In genomic region chr5:52449506-52449905, GRCh38 we compare ENCODE assay signal across 29 cellular contexts.
"Had no signal": no experiment of that assay in that cellular context is flagged by ENCODE, and none has a peak within 500 bp of the region (broad histone marks: within the 10 kb centered on the region; RNA-seq: fewer than 3 reads in every experiment).

No MANE protein-coding gene starts in this region.

- H3K9ac ChIP-seq: parathyroid adenoma had no signal

- H3K4me1 Mint-ChIP-seq: activated naive CD4-positive, alpha-beta T cell treated with anti-CD3 and anti-CD28 coated beads, Interleukin-2, amount 10 ng/mL, durations not matched to agents 7 days and 5 days; activated naive CD8-positive, alpha-beta T cell treated with anti-CD3 and anti-CD28 coated beads, Interleukin-2, amount 10 ng/mL, durations not matched to agents 7 days and 5 days; brain; naive B cell had no signal

- H3K27me3 ChIP-seq: ascending aorta, cardiac muscle cell, colonic mucosa, heart right ventricle, left lung, spleen, suprapubic skin, tibial artery, upper lobe of right lung had no signal

- H3K4me1 ChIP-seq: ascending aorta, colonic mucosa, heart right ventricle, parathyroid adenoma, spleen, suprapubic skin, tibial artery, upper lobe of right lung had no signal

- H3K27me3 Mint-ChIP-seq: activated naive CD4-positive, alpha-beta T cell treated with anti-CD3 and anti-CD28 coated beads, Interleukin-2, amount 10 ng/mL, durations not matched to agents 7 days and 5 days; activated naive CD8-positive, alpha-beta T cell treated with anti-CD3 and anti-CD28 coated beads, Interleukin-2, amount 10 ng/mL, durations not matched to agents 7 days and 5 days; brain; effector memory CD8-positive, alpha-beta T cell; naive B cell had no signal

- H3K9me3 Mint-ChIP-seq: activated naive CD4-positive, alpha-beta T cell treated with anti-CD3 and anti-CD28 coated beads, Interleukin-2, amount 10 ng/mL, durations not matched to agents 7 days and 5 days; activated naive CD8-positive, alpha-beta T cell treated with anti-CD3 and anti-CD28 coated beads, Interleukin-2, amount 10 ng/mL, durations not matched to agents 7 days and 5 days; activated T-helper 1 cell treated with anti-CD3 and anti-CD28 coated beads, Interleukin-12 subunit alpha, Interleukin-12 subunit beta, Interleukin-2, Interleukin-4 antibody, amounts not matched to agents 30 ng/mL and 10 ng/mL and 1 ng/mL, durations not matched to agents 14 hours and 24 hours and 36 hours; brain; effector memory CD8-positive, alpha-beta T cell; T-helper 1 cell treated with Interleukin-12 subunit alpha and Interleukin-12 subunit beta and Interleukin-4 antibody, amounts not matched to agents 30 μg/mL and 1 μg/mL, for 36 hours had no signal

- H3K36me3 Mint-ChIP-seq: activated naive CD4-positive, alpha-beta T cell treated with anti-CD3 and anti-CD28 coated beads, Interleukin-2, amount 10 ng/mL, durations not matched to agents 7 days and 5 days; activated naive CD8-positive, alpha-beta T cell treated with anti-CD3 and anti-CD28 coated beads, Interleukin-2, amount 10 ng/mL, durations not matched to agents 7 days and 5 days; brain; naive B cell had no signal

- H3K4me3 ChIP-seq: ascending aorta, cardiac muscle cell, colonic mucosa, heart right ventricle, left lung, spleen, suprapubic skin, tibial artery, upper lobe of right lung had no signal

- DNase-seq: activated CD4-positive, alpha-beta T cell treated with anti-CD3 and anti-CD28 coated beads for 4 hours; activated CD4-positive, alpha-beta T cell treated with anti-CD3 and anti-CD28 coated beads, Interleukin-2, amount 50 U/mL, for 4 hours; activated gamma-delta T cell; activated naive CD4-positive, alpha-beta T cell treated with anti-CD3 and anti-CD28 coated beads, Interleukin-2, amount 10 ng/mL, durations not matched to agents 7 days and 5 days; activated naive CD8-positive, alpha-beta T cell treated with anti-CD3 and anti-CD28 coated beads, Interleukin-2, amount 10 ng/mL, durations not matched to agents 7 days and 5 days; activated T-cell treated with anti-CD3 and anti-CD28 coated beads for 4 hours; cerebellar nuclear complex; colonic mucosa; effector memory CD8-positive, alpha-beta T cell; foreskin fibroblast; heart right ventricle; kidney glomerular epithelial cell; left lung; naive B cell; occipital lobe; right cardiac atrium; spleen; stimulated activated naive CD4-positive, alpha-beta T cell; T-helper 9 cell; tibial artery; upper lobe of right lung had no signal

- H3K9me3 ChIP-seq: ascending aorta, colonic mucosa, heart right ventricle, left lung, spleen, suprapubic skin, tibial artery, upper lobe of right lung had no signal

- H2AFZ ChIP-seq: parathyroid adenoma had no signal

- H3K36me3 ChIP-seq: ascending aorta, cardiac muscle cell, colonic mucosa, heart right ventricle, left lung, spleen, suprapubic skin, tibial artery, upper lobe of right lung had no signal

- H3K79me2 ChIP-seq: parathyroid adenoma had no signal

- H3K27ac ChIP-seq: ascending aorta, cardiac muscle cell, colonic mucosa, heart right ventricle, left lung, parathyroid adenoma, spleen, suprapubic skin, tibial artery, upper lobe of right lung, VCaP had no signal

- H3K27ac Mint-ChIP-seq: activated naive CD4-positive, alpha-beta T cell treated with anti-CD3 and anti-CD28 coated beads, Interleukin-2, amount 10 ng/mL, durations not matched to agents 7 days and 5 days; activated naive CD8-positive, alpha-beta T cell treated with anti-CD3 and anti-CD28 coated beads, Interleukin-2, amount 10 ng/mL, durations not matched to agents 7 days and 5 days; activated T-helper 1 cell treated with anti-CD3 and anti-CD28 coated beads, Interleukin-12 subunit alpha, Interleukin-12 subunit beta, Interleukin-2, Interleukin-4 antibody, amounts not matched to agents 30 ng/mL and 10 ng/mL and 1 ng/mL, durations not matched to agents 14 hours and 24 hours and 36 hours; brain; effector memory CD8-positive, alpha-beta T cell; naive B cell; T-helper 1 cell treated with Interleukin-12 subunit alpha and Interleukin-12 subunit beta and Interleukin-4 antibody, amounts not matched to agents 30 μg/mL and 1 μg/mL, for 36 hours had no signal

- H3K4me3 Mint-ChIP-seq: activated naive CD4-positive, alpha-beta T cell treated with anti-CD3 and anti-CD28 coated beads, Interleukin-2, amount 10 ng/mL, durations not matched to agents 7 days and 5 days; activated naive CD8-positive, alpha-beta T cell treated with anti-CD3 and anti-CD28 coated beads, Interleukin-2, amount 10 ng/mL, durations not matched to agents 7 days and 5 days; activated T-helper 1 cell treated with anti-CD3 and anti-CD28 coated beads, Interleukin-12 subunit alpha, Interleukin-12 subunit beta, Interleukin-2, Interleukin-4 antibody, amounts not matched to agents 30 ng/mL and 10 ng/mL and 1 ng/mL, durations not matched to agents 14 hours and 24 hours and 36 hours; brain; effector memory CD8-positive, alpha-beta T cell; naive B cell; T-helper 1 cell treated with Interleukin-12 subunit alpha and Interleukin-12 subunit beta and Interleukin-4 antibody, amounts not matched to agents 30 μg/mL and 1 μg/mL, for 36 hours had no signal
